In genomic region chr14:55359307-55359706, GRCh38 we compare ENCODE assay signal across 19 cellular contexts. TPM values are rescaled to one million over a fixed set of nuclear protein-coding genes. Genes with fewer than 3 reads are reported as not detected.
DNase-seq lines count a peak whose midpoint lies in the region; ATAC-seq, FAIRE-seq and TF ChIP-seq lines count a peak whose summit lies in the region.
"Had no signal": no experiment of that assay in that cellular context is flagged by ENCODE, and none has a peak within 500 bp of the region (broad histone marks: within the 10 kb centered on the region; RNA-seq: fewer than 3 reads in every experiment).

No MANE protein-coding gene starts in this region.

- H3K9me1 ChIP-seq in IMR-90 (ENCODE audit: insufficient read depth, low read length), result peaks cover 5% of the 10 kb centered on the region; the same call in 1 of the 2 replicates

- no peak overlapping the region for H2AFZ ChIP-seq in IMR-90 (replicated peaks; ENCODE audit: low read length, poor library complexity)

- POLR2A ChIA-PET in IMR-90 (lab: Charles Lee; ENCODE audit: unreplicated experiment), result no interaction called here

- H2BK15ac ChIP-seq in IMR-90 (ENCODE audit: low read depth, low read length), result no peak overlapping the region

- no peak overlapping the region for H3K27ac ChIP-seq in IMR-90 (ENCODE audit: insufficient read depth, low read length)

- no peak overlapping the region for H2AK5ac ChIP-seq in IMR-90 (ENCODE audit: low read depth, low read length)

- peaks cover 5% of the 10 kb centered on the region for H3K4me1 ChIP-seq in IMR-90 (ENCODE audit: control insufficient read depth, insufficient read depth, low read length)
- no peaks in the 10 kb centered on the region for H3K4me1 ChIP-seq in adipocyte (ENCODE audit: control insufficient read depth, insufficient read depth, low read length)
- H3K4me1 ChIP-seq: BE2C had no signal

- peak; percentile 52 for ATAC-seq in IMR-90 (ENCODE audit: low read depth)
- ATAC-seq: HepG2 had no signal

- no peak overlapping the region for H3K4me3 Mint-ChIP-seq in activated naive CD4-positive, alpha-beta T cell treated with anti-CD3 and anti-CD28 coated beads, Interleukin-2, amount 50 U/mL, for 24 hours
- H3K4me3 Mint-ChIP-seq: CD4-positive, CD25-positive, alpha-beta regulatory T cell; CD8-positive, alpha-beta memory T cell; H9 had no signal

- no TSS peak for BruUV-seq in IMR-90 (replicated peaks; lab: Mats Ljungman, UMichigan)

- H3K4me2 ChIP-seq in IMR-90 (ENCODE audit: low read depth, low read length), result no peak overlapping the region

- TF ChIP-seq POLR2A in IMR-90 (IDR thresholded peaks at IDR 0.05; ENCODE audit: low read depth, low read length), result no peak

- H2BK120ac ChIP-seq in IMR-90 (ENCODE audit: low read depth, low read length), result no peak overlapping the region

- H3K79me1 ChIP-seq in IMR-90 (ENCODE audit: low read depth in 1 of 2, low read length in 2 of 2), result peaks cover 0 to 13% of the 10 kb centered on the region in 2 experiments; a peak in 3 of 4 replicates

- no peak overlapping the region for H2AK9ac ChIP-seq in IMR-90 (replicated peaks; ENCODE audit: low read depth, low read length, poor library complexity)

- H3K27ac Mint-ChIP-seq in activated naive CD4-positive, alpha-beta T cell treated with anti-CD3 and anti-CD28 coated beads, Interleukin-2, amount 50 U/mL, for 24 hours, result peak overlapping the region; percentile 30
- H3K27ac Mint-ChIP-seq: CD4-positive, CD25-positive, alpha-beta regulatory T cell had no signal

- no peak overlapping the region for H3K14ac ChIP-seq in IMR-90 (replicated peaks; ENCODE audit: low read depth, low read length)

- H4K20me1 ChIP-seq in IMR-90 (ENCODE audit: insufficient read depth, low read length), result no peaks in the 10 kb centered on the region; the same call in 1 of the 2 replicates

- WGBS in IMR-90 (ENCODE audit: extremely low coverage in 2 of 2, insufficient read length in 1 of 2), 2 experiments, result no CpG with 5 or more reads among the region's 4 CpGs

- H3K4ac ChIP-seq in IMR-90 (ENCODE audit: low read depth, low read length), result no peak overlapping the region

- peaks cover 7% of the 10 kb centered on the region for H3K36me3 Mint-ChIP-seq in activated naive CD4-positive, alpha-beta T cell treated with anti-CD3 and anti-CD28 coated beads, Interleukin-2, amount 50 U/mL, for 24 hours

- peaks cover 3% of the 10 kb centered on the region; the same call in 1 of the 2 replicates for H3K36me3 ChIP-seq in IMR-90 (ENCODE audit: control insufficient read depth, insufficient read depth, low read length)
- H3K36me3 ChIP-seq in adipocyte (ENCODE audit: control insufficient read depth, insufficient read depth, low read length, severe bottlenecking), result peaks cover 6% of the 10 kb centered on the region
- H3K36me3 ChIP-seq: BE2C had no signal

- dilution Hi-C loops in IMR-90 (cut with HindIII; ENCODE audit: low sequenced_read_pairs, unreplicated experiment), result no loop called here

- no peak overlapping the region for H4K8ac ChIP-seq in IMR-90 (ENCODE audit: low read depth in 2 of 2, low read length in 2 of 2)

- H3K9me3 ChIP-seq in IMR-90 (ENCODE audit: control insufficient read depth, insufficient read depth, low read length) (no peaks in the 10 kb centered on the region), adipocyte (ENCODE audit: control insufficient read depth, low read length) (no peaks in the 10 kb centered on the region)
- H3K9me3 ChIP-seq: BE2C had no signal

- no peak overlapping the region for H3K9ac ChIP-seq in IMR-90 (ENCODE audit: low read depth, low read length)
- H3K9ac ChIP-seq in adipocyte (ENCODE audit: low read length), result no peak overlapping the region

- CTCF ChIA-PET in IMR-90 (lab: Yijun Ruan, JAX), result no interaction called here

- no peak for TF ChIP-seq RAD21 in IMR-90 (IDR thresholded peaks at IDR 0.05; ENCODE audit: low read length)

- no peak for DNase-seq in activated naive CD4-positive, alpha-beta T cell (lab: John Stamatoyannopoulos, UW)
- DNase-seq in IMR-90 (peak; percentile 31), adipocyte (ENCODE audit: low read depth) (peak; percentile 19), urothelium cell line (ENCODE audit: low spot score) (no peak), retina (no peak), GM03348 (ENCODE audit: low spot score) (no peak)
- no peak for DNase-seq in stimulated activated CD4-positive, alpha-beta T cell treated with anti-CD3 and anti-CD28 coated beads, Interleukin-12 subunit alpha, Interleukin-12 subunit beta, amount 100 ng/mL, for 4 hours
- DNase-seq: 8988T; BE2C; C1 segment of cervical spinal cord; CD4-positive, CD25-positive, alpha-beta regulatory T cell; CD8-positive, alpha-beta memory T cell; COR-L47; H9; KG1 had no signal

- no peak overlapping the region for H2BK20ac ChIP-seq in IMR-90 (ENCODE audit: low read depth, low read length)

- no peak overlapping the region; the same call in 1 of the 2 replicates for H3K56ac ChIP-seq in IMR-90 (ENCODE audit: extremely low read depth, insufficient read depth, low read length)

- H3K4me3 ChIP-seq in IMR-90 (ENCODE audit: insufficient read depth, low read depth, low read length) (no peak overlapping the region), adipocyte (ENCODE audit: low read length) (no peak overlapping the region)

- no peak overlapping the region for H2BK5ac ChIP-seq in IMR-90 (ENCODE audit: low read depth, low read length, poor library complexity, severe bottlenecking)

- no peaks in the 10 kb centered on the region for H3K9me3 Mint-ChIP-seq in activated naive CD4-positive, alpha-beta T cell treated with anti-CD3 and anti-CD28 coated beads, Interleukin-2, amount 50 U/mL, for 24 hours
- H3K9me3 Mint-ChIP-seq: CD4-positive, CD25-positive, alpha-beta regulatory T cell; CD8-positive, alpha-beta memory T cell; H9 had no signal

- no peaks in the 10 kb centered on the region for H3K27me3 ChIP-seq in IMR-90 (ENCODE audit: control insufficient read depth, insufficient read depth, low read length)
- H3K27me3 ChIP-seq in adipocyte (replicated peaks; ENCODE audit: control insufficient read depth, insufficient read depth, low read length), result no peaks in the 10 kb centered on the region
- H3K27me3 ChIP-seq: BE2C had no signal

- H3K27me3 Mint-ChIP-seq in activated naive CD4-positive, alpha-beta T cell treated with anti-CD3 and anti-CD28 coated beads, Interleukin-2, amount 50 U/mL, for 24 hours, result no peaks in the 10 kb centered on the region
- H3K27me3 Mint-ChIP-seq: CD4-positive, CD25-positive, alpha-beta regulatory T cell; CD8-positive, alpha-beta memory T cell had no signal

- intact Hi-C loops in IMR-90 (cut with micrococcal nuclease), result no loop called here

- in situ Hi-C loops in IMR-90 (cut with MboI; ENCODE audit: low sequenced_read_pairs), result no loop called here

- no peak overlapping the region for H4K5ac ChIP-seq in IMR-90 (ENCODE audit: low read depth, low read length)

- H3K18ac ChIP-seq in IMR-90 (ENCODE audit: low read depth, low read length), result no peak overlapping the region

- H3K23ac ChIP-seq in IMR-90 (ENCODE audit: low read depth, low read length), result no peak overlapping the region

- H4K91ac ChIP-seq in IMR-90 (ENCODE audit: insufficient read depth, low read depth, low read length), result no peak overlapping the region

- FAIRE-seq in urothelium cell line (lab: Jason Lieb, UNC), result peak; percentile 95
- FAIRE-seq: G401.6, H1, HepG2 had no signal

- H3K4me1 Mint-ChIP-seq in activated naive CD4-positive, alpha-beta T cell treated with anti-CD3 and anti-CD28 coated beads, Interleukin-2, amount 50 U/mL, for 24 hours, result peaks cover 27% of the 10 kb centered on the region

- TF ChIP-seq CTCF in IMR-90 (conservative IDR thresholded peaks at IDR 0.05; ENCODE audit: low read depth, low read length), result no peak

TF ChIP-seq in IMR-90, 13 proteins besides CTCF, POLR2A, EP300 and RAD21:
- TF ChIP-seq CHD1 (IDR thresholded peaks at IDR 0.05; ENCODE audit: low read depth, low read length) (no peak), RFX5 (IDR thresholded peaks at IDR 0.05; ENCODE audit: low read depth, low read length) (no peak), MXI1 (IDR thresholded peaks at IDR 0.05; ENCODE audit: borderline replicate concordance, low read depth, low read length) (no peak), FOS (IDR thresholded peaks at IDR 0.05; ENCODE audit: low read depth, low read length) (no peak; the same call in 1 of the 2 replicates), NFE2L2 (IDR thresholded peaks at IDR 0.05; ENCODE audit: low read depth, low read length) (no peak), BHLHE40 (IDR thresholded peaks at IDR 0.05; ENCODE audit: low read depth, low read length) (no peak), CEBPB (IDR thresholded peaks at IDR 0.05; ENCODE audit: low read depth, low read length) (no peak), RCOR1 (IDR thresholded peaks at IDR 0.05; ENCODE audit: insufficient replicate concordance, low read length) (no peak), ELK1 (IDR thresholded peaks at IDR 0.05; ENCODE audit: borderline replicate concordance, low read depth, low read length) (no peak), SMC3 (IDR thresholded peaks at IDR 0.05; ENCODE audit: low read depth, low read length) (no peak), MAZ (IDR thresholded peaks at IDR 0.05; ENCODE audit: borderline replicate concordance, low read depth, low read length) (no peak)

RNA-seq across cellular contexts. Expression of gene ATG14, which starts 52.3 kb away (rescaled TPM):
- total RNA-seq in IMR-90 (2012; rRNA removed), result 12.4 and 13.3 TPM in 2 replicates
- 3.6 and 5.0 TPM in 2 replicates for polyA plus RNA-seq in IMR-90 (2012; rRNA removed)
- 1.3 and 1.4 TPM in 2 replicates for polyA plus RNA-seq in IMR-90 (2012; cell fraction: cytosol; rRNA removed)
- polyA plus RNA-seq in IMR-90 (2012; cell fraction: nucleus; rRNA removed; ENCODE audit: low replicate concordance), result 5.8 and 22.7 TPM in 2 replicates

Comparison
In these comparisons a context has a peak if more than half of its experiments do, and no peak if none do; other contexts are left out.
1. DNase-seq: peak in IMR-90 (single experiment) and adipocyte (single experiment); none in activated naive CD4-positive, alpha-beta T cell (0 of 4), urothelium cell line (single experiment), retina (single experiment), stimulated activated CD4-positive, alpha-beta T cell treated with anti-CD3 and anti-CD28 coated beads, Interleukin-12 subunit alpha, Interleukin-12 subunit beta, amount 100 ng/mL, for 4 hours (single experiment) and GM03348 (single experiment).